ENCODE assay signal across 9 cellular contexts in the genomic region with DNA sequence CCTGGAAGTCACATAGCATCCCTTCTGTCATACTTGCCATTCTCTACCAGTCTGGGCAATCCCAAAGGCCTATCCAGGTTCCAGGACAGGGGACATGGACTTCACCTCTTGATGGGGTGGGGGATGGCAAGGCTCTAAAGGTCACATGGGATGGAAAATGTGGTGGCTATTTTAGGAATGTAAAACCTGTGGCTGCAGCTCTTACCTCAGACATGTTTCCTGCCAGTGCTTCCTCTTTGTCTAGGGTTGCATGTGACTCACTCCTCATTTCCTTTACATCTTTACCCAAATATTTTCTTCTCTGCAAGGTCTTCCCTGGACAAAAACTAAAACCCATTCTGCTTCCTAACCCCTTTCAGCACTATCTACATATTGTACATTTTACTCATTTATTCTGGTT.
DNase-seq lines count a peak whose midpoint lies in the region; ATAC-seq, FAIRE-seq and TF ChIP-seq lines count a peak whose summit lies in the region.
"Had no signal": no experiment of that assay in that cellular context is flagged by ENCODE, and none has a peak within 500 bp of the region (broad histone marks: within the 10 kb centered on the region; RNA-seq: fewer than 3 reads in every experiment).

No MANE protein-coding gene starts in this region.

- no peaks in the 10 kb centered on the region for H3F3A ChIP-seq in GM23248 (ENCODE audit: insufficient read depth)

- no peak overlapping the region for H3K56ac ChIP-seq in H1 (replicated peaks; ENCODE audit: insufficient read length, low read depth, low read length)

- 0 out of 2 replicates have a peak overlapping the region, but pooled peaks have one; percentile 5 for H2AK5ac ChIP-seq in H1 (ENCODE audit: low read depth, low read length)
- no peak overlapping the region for H2AK5ac ChIP-seq in trophoblast cell (ENCODE audit: low read length)

- H3K27me3 ChIP-seq in GM23248 (replicated peaks; ENCODE audit: insufficient read depth): no peaks in the 10 kb centered on the region
- no peaks in the 10 kb centered on the region; a peak in 1 of 7 replicates for H3K27me3 ChIP-seq in H1 (replicated peaks in 1 of 4; ENCODE audit: control insufficient read depth in 3 of 4, extremely low read depth in 1 of 4, insufficient read depth in 3 of 4, low read length in 3 of 4)
- H3K27me3 ChIP-seq in trophoblast cell (ENCODE audit: insufficient read depth, low read length): no peaks in the 10 kb centered on the region

- in situ Hi-C loops in GM23248 (cut with MboI): no loop called here

- no peaks in the 10 kb centered on the region for H3K4me1 Mint-ChIP-seq in activated naive CD4-positive, alpha-beta T cell treated with anti-CD3 and anti-CD28 coated beads, Interleukin-2, amount 10 ng/mL, durations not matched to agents 7 days and 5 days

- no peak overlapping the region for H2BK20ac ChIP-seq in H1 (ENCODE audit: low read length)

- CTCF ChIA-PET in H1 (lab: Charles Lee; ENCODE audit: partially characterized antibody): interaction anchor here (1.2 to 1.5 kb wide), 2 partner anchors 10 to 41 kb away, joined by 3 read pairs; no protein-coding TSS in a partner anchor
- CTCF ChIA-PET in activated naive CD4-positive, alpha-beta T cell treated with anti-CD3 and anti-CD28 coated beads, Interleukin-2, amount 10 ng/mL, durations not matched to agents 7 days and 5 days (lab: Charles Lee): no interaction called here

- H3K4me1 ChIP-seq in GM23248 (ENCODE audit: insufficient read depth) (no peaks in the 10 kb centered on the region), H1 (replicated peaks in 1 of 4; ENCODE audit: control insufficient read depth in 3 of 4, insufficient read depth in 4 of 4, low read length in 3 of 4) (peaks cover 0 to 7% (median 3%) of the 10 kb centered on the region in 4 experiments; a peak in 4 of 7 replicates), trophoblast cell (ENCODE audit: control insufficient read depth in 1 of 2, insufficient read depth in 2 of 2, low read length in 2 of 2) (peaks cover 9 to 21% of the 10 kb centered on the region in 2 experiments)

- H3K23ac ChIP-seq in H1 (ENCODE audit: insufficient read length) (no peak overlapping the region), trophoblast cell (ENCODE audit: low read length) (no peak overlapping the region)

- ATAC-seq in GM19023 (IDR thresholded peaks at IDR 0.05; ENCODE audit: unreplicated experiment) (no peak), HG03108 (IDR thresholded peaks at IDR 0.05; ENCODE audit: unreplicated experiment) (no peak)

- no peaks in the 10 kb centered on the region for H3K79me1 ChIP-seq in H1 (ENCODE audit: low read depth, low read length)
- H3K79me1 ChIP-seq in trophoblast cell (ENCODE audit: low read length): peaks cover 26% of the 10 kb centered on the region

- POLR2A ChIA-PET in H1 (lab: Charles Lee; ENCODE audit: partially characterized antibody): no interaction called here

- H3K4me3 Mint-ChIP-seq in activated naive CD4-positive, alpha-beta T cell treated with anti-CD3 and anti-CD28 coated beads, Interleukin-2, amount 10 ng/mL, durations not matched to agents 7 days and 5 days: no peak overlapping the region

- H2BK12ac ChIP-seq in H1 (ENCODE audit: low read depth, low read length) (no peak overlapping the region), trophoblast cell (ENCODE audit: low read length) (peak overlapping the region; percentile 93)

- H3K27me3 Mint-ChIP-seq in activated naive CD4-positive, alpha-beta T cell treated with anti-CD3 and anti-CD28 coated beads, Interleukin-2, amount 10 ng/mL, durations not matched to agents 7 days and 5 days: no peaks in the 10 kb centered on the region

- no peaks in the 10 kb centered on the region for H3K9me2 ChIP-seq in GM23248 (ENCODE audit: insufficient read depth)

- H3K9me3 Mint-ChIP-seq in activated naive CD4-positive, alpha-beta T cell treated with anti-CD3 and anti-CD28 coated beads, Interleukin-2, amount 10 ng/mL, durations not matched to agents 7 days and 5 days: no peaks in the 10 kb centered on the region

- H3K36me3 Mint-ChIP-seq in activated naive CD4-positive, alpha-beta T cell treated with anti-CD3 and anti-CD28 coated beads, Interleukin-2, amount 10 ng/mL, durations not matched to agents 7 days and 5 days: no peaks in the 10 kb centered on the region

- TF ChIP-seq RAD21 in H1 (IDR thresholded peaks at IDR 0.05 in 1 of 2, conservative IDR thresholded peaks at IDR 0.05 in 1 of 2; ENCODE audit: low read depth in 2 of 2, low read length in 2 of 2): no peak

- H4K20me1 ChIP-seq in GM23248 (ENCODE audit: insufficient read depth): no peaks in the 10 kb centered on the region
- H4K20me1 ChIP-seq in H1 (replicated peaks in 1 of 2; ENCODE audit: control insufficient read depth in 1 of 2, insufficient read depth in 2 of 2, low read length in 2 of 2): no peaks in the 10 kb centered on the region

- H3K9me3 ChIP-seq in GM23248 (ENCODE audit: low read depth): no peaks in the 10 kb centered on the region
- no peaks in the 10 kb centered on the region for H3K9me3 ChIP-seq in H1 (ENCODE audit: insufficient read depth in 2 of 2, low read depth in 1 of 2, low read length in 1 of 2)
- H3K9me3 ChIP-seq in trophoblast cell (ENCODE audit: insufficient read depth, low read depth, low read length): no peaks in the 10 kb centered on the region

- no peak for TF ChIP-seq CTCF in H1 (IDR thresholded peaks at IDR 0.05; ENCODE audit: control extremely low read depth in 1 of 3, insufficient read depth in 1 of 3, low read depth in 1 of 3, low read length in 3 of 3)

- no peak overlapping the region for H4K5ac ChIP-seq in H1 (ENCODE audit: insufficient read length, low read depth, low read length)

- no peak overlapping the region for H4K91ac ChIP-seq in H1 (replicated peaks; ENCODE audit: insufficient read length, low read length)
- peak overlapping the region; percentile 82 for H4K91ac ChIP-seq in trophoblast cell (ENCODE audit: low read depth, low read length)

- H2BK120ac ChIP-seq in H1 (replicated peaks; ENCODE audit: low read depth, low read length) (no peak overlapping the region), trophoblast cell (ENCODE audit: insufficient read depth, low read length, poor library complexity) (peak overlapping the region; percentile 85)

- H2AFZ ChIP-seq in GM23248 (no peak overlapping the region), H1 (ENCODE audit: low read length) (peak overlapping the region; percentile 21; the same call in 1 of the 2 replicates), trophoblast cell (ENCODE audit: insufficient read depth, low read length, poor library complexity) (no peak overlapping the region)

- no peak overlapping the region for H3K4me2 ChIP-seq in GM23248 (ENCODE audit: unreplicated experiment)
- no peak overlapping the region; a peak in 1 of 4 replicates for H3K4me2 ChIP-seq in H1 (ENCODE audit: insufficient read depth in 1 of 2, low read depth in 2 of 2, low read length in 2 of 2)
- H3K4me2 ChIP-seq in trophoblast cell (ENCODE audit: low read length): no peak overlapping the region

- peak; percentile 25 for DNase-seq in GM23248
- DNase-seq in NOMO-1 treated with dmso at 0.1 percent for 144 hours (lab: John Stamatoyannopoulos, UW; ENCODE audit: unreplicated experiment): peak; percentile 77
- DNase-seq in H1 (ENCODE audit: low read depth in 1 of 2, low spot score in 2 of 2): no peak
- peak in 1 of 2 donors; percentile 8 for DNase-seq in trophoblast cell
- DNase-seq in NAMALWA (ENCODE audit: low spot score): no peak
- DNase-seq in activated naive CD4-positive, alpha-beta T cell treated with anti-CD3 and anti-CD28 coated beads, Interleukin-2, amount 10 ng/mL, durations not matched to agents 7 days and 5 days: no peak

- H4K8ac ChIP-seq in H1 (ENCODE audit: extremely low read depth, insufficient read depth, low read length) (no peak overlapping the region), trophoblast cell (ENCODE audit: low read depth, low read length) (peak overlapping the region; percentile 57)

- no peak overlapping the region for H3K27ac ChIP-seq in GM23248
- no peak overlapping the region for H3K27ac ChIP-seq in H1 (ENCODE audit: low read depth, low read length)
- H3K27ac ChIP-seq in trophoblast cell (ENCODE audit: low read depth, low read length): peak overlapping the region; percentile 69

- H3K18ac ChIP-seq in H1 (ENCODE audit: extremely low read depth, low read length): no peak overlapping the region
- H3K18ac ChIP-seq in trophoblast cell (ENCODE audit: low read length): peak overlapping the region; percentile 38

- H3K36me3 ChIP-seq in GM23248 (ENCODE audit: low read depth): no peaks in the 10 kb centered on the region
- no peaks in the 10 kb centered on the region for H3K36me3 ChIP-seq in H1 (ENCODE audit: control insufficient read depth in 2 of 4, insufficient read depth in 4 of 4, low read length in 3 of 4)
- no peaks in the 10 kb centered on the region for H3K36me3 ChIP-seq in trophoblast cell (ENCODE audit: control insufficient read depth in 1 of 2, insufficient read depth in 2 of 2, low read length in 2 of 2)

- no peak for TF ChIP-seq POLR2A in H1 (IDR thresholded peaks at IDR 0.05; ENCODE audit: control extremely low read depth in 1 of 2, low read depth in 2 of 2, low read length in 2 of 2)

- TF ChIP-seq EP300 in H1 (IDR thresholded peaks at IDR 0.05; ENCODE audit: borderline replicate concordance in 1 of 2, low read depth in 2 of 2, low read length in 2 of 2): no peak

- no peaks in the 10 kb centered on the region for H3K23me2 ChIP-seq in H1 (ENCODE audit: low read depth, low read length)

- no peak overlapping the region for H3K14ac ChIP-seq in H1 (ENCODE audit: insufficient read length)
- peak overlapping the region; percentile 63 for H3K14ac ChIP-seq in trophoblast cell (ENCODE audit: low read length)

- H2BK15ac ChIP-seq in H1 (ENCODE audit: low read length): no peak overlapping the region

- no peak overlapping the region for H3K27ac Mint-ChIP-seq in activated naive CD4-positive, alpha-beta T cell treated with anti-CD3 and anti-CD28 coated beads, Interleukin-2, amount 10 ng/mL, durations not matched to agents 7 days and 5 days

- H3K79me2 ChIP-seq in GM23248 (ENCODE audit: insufficient read depth) (no peaks in the 10 kb centered on the region), H1 (ENCODE audit: control insufficient read depth in 1 of 2, insufficient read depth in 2 of 2, low read length in 2 of 2) (no peaks in the 10 kb centered on the region), trophoblast cell (ENCODE audit: control insufficient read depth, insufficient read depth, low read length, poor library complexity) (no peaks in the 10 kb centered on the region)

- no peak overlapping the region for H4K12ac ChIP-seq in trophoblast cell (ENCODE audit: low read depth, low read length)

- H3K4ac ChIP-seq in H1 (replicated peaks; ENCODE audit: insufficient read length, low read depth, low read length): no peak overlapping the region
- no peak overlapping the region for H3K4ac ChIP-seq in trophoblast cell (ENCODE audit: low read depth, low read length)

- no peak for FAIRE-seq in H1 (lab: Jason Lieb, UNC)
- FAIRE-seq: endometrium had no signal

- H2BK5ac ChIP-seq in H1 (ENCODE audit: low read depth, low read length): no peak overlapping the region
- H2BK5ac ChIP-seq in trophoblast cell (ENCODE audit: low read depth, low read length, poor library complexity): peak overlapping the region; percentile 78

- H3K4me3 ChIP-seq in GM23248 (no peak overlapping the region), H1 (ENCODE audit: extremely low read depth in 1 of 4, insufficient read depth in 2 of 4, low read depth in 3 of 4, low read length in 4 of 4) (no peak overlapping the region), trophoblast cell (ENCODE audit: low read depth, low read length) (no peak overlapping the region)

- no peak overlapping the region for H3K9ac ChIP-seq in GM23248
- no peak overlapping the region for H3K9ac ChIP-seq in H1 (replicated peaks in 1 of 4; ENCODE audit: extremely low read depth in 1 of 4, low read depth in 3 of 4, low read length in 3 of 4)
- H3K9ac ChIP-seq in trophoblast cell (ENCODE audit: low read length): no peak overlapping the region

Comparison
In these comparisons a context has a peak if more than half of its experiments do, and no peak if none do; other contexts are left out.
1. DNase-seq: peak in GM23248 (single experiment) and NOMO-1 treated with dmso at 0.1 percent for 144 hours (single experiment); none in H1 (0 of 2), NAMALWA (single experiment) and activated naive CD4-positive, alpha-beta T cell treated with anti-CD3 and anti-CD28 coated beads, Interleukin-2, amount 10 ng/mL, durations not matched to agents 7 days and 5 days (single experiment).